ENCODE assay signal across 9 cellular contexts in the genomic region with DNA sequence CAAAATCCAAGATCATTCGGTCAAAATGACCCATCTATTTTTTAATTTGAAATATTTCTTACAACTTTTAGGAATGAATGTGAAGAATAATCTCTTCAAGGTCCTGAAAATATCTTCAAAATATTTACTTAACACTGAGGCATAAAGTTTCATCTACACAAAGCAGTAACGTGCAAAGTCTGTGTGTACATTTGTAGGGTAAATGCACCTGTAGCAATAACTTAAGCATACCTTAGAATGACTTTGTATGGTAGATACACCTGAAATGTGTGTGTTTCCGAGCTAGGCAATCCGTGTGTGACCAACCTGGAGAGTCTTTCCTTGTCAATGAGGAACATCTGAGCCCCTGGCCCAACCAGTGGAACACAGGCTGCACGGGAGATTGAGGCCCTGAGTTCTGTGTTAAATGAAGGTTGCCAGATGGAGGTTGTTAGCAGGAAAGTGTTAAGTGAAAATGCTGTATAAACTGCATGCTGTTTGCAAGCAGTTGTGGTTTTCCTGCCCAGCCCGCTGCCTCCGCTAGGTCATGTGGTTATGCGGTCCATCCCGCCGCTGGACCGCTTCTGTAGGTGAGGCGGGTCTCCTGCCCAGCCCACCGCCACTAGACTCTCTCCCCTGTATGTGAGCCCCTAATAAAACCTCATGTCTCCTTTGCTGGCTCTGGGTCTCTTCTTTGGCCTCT. TPM values are rescaled to one million over a fixed set of nuclear protein-coding genes. Genes with fewer than 3 reads are reported as not detected.
DNase-seq lines count a peak whose midpoint lies in the region; ATAC-seq and TF ChIP-seq lines count a peak whose summit lies in the region.
"Had no signal": no experiment of that assay in that cellular context is flagged by ENCODE, and none has a peak within 500 bp of the region (broad histone marks: within the 10 kb centered on the region; RNA-seq: fewer than 3 reads in every experiment).

No MANE protein-coding gene starts in this region.

- POLR2A ChIA-PET in RWPE1 (lab: Yijun Ruan, JAX; ENCODE audit: low non-redundant PET), result no interaction called here

- peak overlapping the region in 1 of 2 donors; percentile 32 for H3K27ac Mint-ChIP-seq in activated naive CD4-positive, alpha-beta T cell treated with anti-CD3 and anti-CD28 coated beads, Interleukin-2, amount 50 U/mL, for 72 hours

- no peak for TF ChIP-seq POLR2A in NB4 (IDR thresholded peaks at IDR 0.05; ENCODE audit: extremely low read depth, insufficient read length)

- CTCF ChIA-PET in RWPE1 (lab: Yijun Ruan, JAX), result no interaction called here

- peak; percentile 64 for DNase-seq in NB4 (ENCODE audit: low read depth)
- DNase-seq in activated naive CD4-positive, alpha-beta T cell treated with anti-CD3 and anti-CD28 coated beads, Interleukin-2, amount 50 U/mL, for 72 hours (ENCODE audit: low spot score in 2 of 2), result no peak
- peak; percentile 8 to 17 for DNase-seq in stimulated activated CD8-positive, alpha-beta memory T cell treated with anti-CD3 and anti-CD28 coated beads, Interleukin-7, amount 100 ng/mL, for 1 hour (ENCODE audit: low read depth in 2 of 2)
- DNase-seq in SIG-M5 (lab: John Stamatoyannopoulos, UW), result no peak
- DNase-seq in RWPE1 (ENCODE audit: low spot score), result no peak
- DNase-seq: NCI-H2081 treated with DMSO at 0.1 percent for 48 hours, nucleus accumbens had no signal

- no peak for TF ChIP-seq CTCF in NB4 (IDR thresholded peaks at IDR 0.05; ENCODE audit: low read depth, low read length)
- no peak for TF ChIP-seq CTCF in RWPE1 (conservative IDR thresholded peaks at IDR 0.05; ENCODE audit: low read depth)

- ATAC-seq in GM21423 (IDR thresholded peaks at IDR 0.05; ENCODE audit: unreplicated experiment) (peak; percentile 50), GM21515 (IDR thresholded peaks at IDR 0.05; ENCODE audit: unreplicated experiment) (no peak)
- ATAC-seq in activated naive CD4-positive, alpha-beta T cell treated with anti-CD3 and anti-CD28 coated beads, Interleukin-2, amount 50 U/mL, for 72 hours, result peak; percentile 13 to 14

- H3K9me3 Mint-ChIP-seq in activated naive CD4-positive, alpha-beta T cell treated with anti-CD3 and anti-CD28 coated beads, Interleukin-2, amount 50 U/mL, for 72 hours, result no peaks in the 10 kb centered on the region

- H3K27ac ChIP-seq in RWPE1, result no peak overlapping the region

- H3K4me3 ChIP-seq in NB4 (ENCODE audit: low read depth, low read length), result no peak overlapping the region

- no peaks in the 10 kb centered on the region for H3K36me3 Mint-ChIP-seq in activated naive CD4-positive, alpha-beta T cell treated with anti-CD3 and anti-CD28 coated beads, Interleukin-2, amount 50 U/mL, for 72 hours

RNA-seq across cellular contexts. Expression of a gene that starts 7.6 kb away (rescaled TPM):
- total RNA-seq in activated naive CD4-positive, alpha-beta T cell treated with anti-CD3 and anti-CD28 coated beads, Interleukin-2, amount 50 U/mL, for 72 hours, result 10 to 100 TPM; 23.9 to 43.6 TPM

RNA-seq across cellular contexts. Expression of a gene that starts 49.9 kb away (rescaled TPM):
- not detected for total RNA-seq in activated naive CD4-positive, alpha-beta T cell treated with anti-CD3 and anti-CD28 coated beads, Interleukin-2, amount 50 U/mL, for 72 hours

Comparison
In these comparisons a context has a peak if more than half of its experiments do, and no peak if none do; other contexts are left out.
1. DNase-seq: peak in NB4 (single experiment) and stimulated activated CD8-positive, alpha-beta memory T cell treated with anti-CD3 and anti-CD28 coated beads, Interleukin-7, amount 100 ng/mL, for 1 hour (2 of 2); none in activated naive CD4-positive, alpha-beta T cell treated with anti-CD3 and anti-CD28 coated beads, Interleukin-2, amount 50 U/mL, for 72 hours (0 of 2), SIG-M5 (single experiment) and RWPE1 (single experiment).